Comparison of ENCODE assay signal across 11 cellular contexts in genomic region chr15:52234596-52235541, GRCh38. TPM values are rescaled to one million over a fixed set of nuclear protein-coding genes. Genes with fewer than 3 reads are reported as not detected.
A peak's percentile ranks its signal among the peaks of the same experiment; 100 is the strongest.
DNase-seq lines count a peak whose midpoint lies in the region; ATAC-seq, FAIRE-seq and TF ChIP-seq lines count a peak whose summit lies in the region.
"Had no signal": no experiment of that assay in that cellular context is flagged by ENCODE, and none has a peak within 500 bp of the region (broad histone marks: within the 10 kb centered on the region; RNA-seq: fewer than 3 reads in every experiment).

No MANE protein-coding gene starts in this region.

- POLR2A ChIA-PET in activated CD4-positive, alpha-beta T cell treated with anti-CD3 and anti-CD28 coated beads, Interleukin-2, amount 10 ng/mL, durations not matched to agents 7 days and 5 days (lab: Charles Lee): no interaction called here
- POLR2A ChIA-PET in naive thymus-derived CD8-positive, alpha-beta T cell (lab: Charles Lee): interaction anchor here (1.0 to 3.9 kb wide), 4 partner anchors 14 to 70 kb away, joined by 3 to 29 read pairs (median 11); no protein-coding TSS in a partner anchor

- H3K4me3 Mint-ChIP-seq in activated CD4-positive, alpha-beta T cell treated with anti-CD3 and anti-CD28 coated beads, Interleukin-2, amount 10 ng/mL, durations not matched to agents 7 days and 5 days: peak overlapping the region; percentile 25
- H3K4me3 Mint-ChIP-seq in naive thymus-derived CD8-positive, alpha-beta T cell: peak overlapping the region in 9 of 10 donors; percentile 48 to 87 (median 71)
- no peak overlapping the region for H3K4me3 Mint-ChIP-seq in Calu3 (ENCODE audit: low read depth, unreplicated experiment)

- DNase-seq in activated CD4-positive, alpha-beta T cell treated with anti-CD3 and anti-CD28 coated beads, Interleukin-2, amount 10 ng/mL, durations not matched to agents 7 days and 5 days: peak; percentile 50
- peak in 5 of 10 donors; percentile 10 to 44 (median 29) for DNase-seq in naive thymus-derived CD8-positive, alpha-beta T cell
- DNase-seq in frontal cortex (ENCODE audit: low spot score in 2 of 2) (no peak), Calu3 (no peak), G401 (ENCODE audit: low spot score) (no peak), stomach (no peak)
- DNase-seq: NCI-H748 treated with DMSO at 0.1 percent for 48 hours, tibial artery had no signal

- H3K4me1 Mint-ChIP-seq in activated CD4-positive, alpha-beta T cell treated with anti-CD3 and anti-CD28 coated beads, Interleukin-2, amount 10 ng/mL, durations not matched to agents 7 days and 5 days: peaks cover 41% of the 10 kb centered on the region
- H3K4me1 Mint-ChIP-seq in naive thymus-derived CD8-positive, alpha-beta T cell: peaks cover 16 to 58% (median 41%) of the 10 kb centered on the region in 4 donors
- H3K4me1 Mint-ChIP-seq in Calu3 (ENCODE audit: low read depth, unreplicated experiment): no peaks in the 10 kb centered on the region

- H3K36me3 Mint-ChIP-seq in activated CD4-positive, alpha-beta T cell treated with anti-CD3 and anti-CD28 coated beads, Interleukin-2, amount 10 ng/mL, durations not matched to agents 7 days and 5 days (ENCODE audit: low read depth): peaks cover 2% of the 10 kb centered on the region
- H3K36me3 Mint-ChIP-seq in naive thymus-derived CD8-positive, alpha-beta T cell: no peaks in the 10 kb centered on the region
- peaks cover 20% of the 10 kb centered on the region for H3K36me3 Mint-ChIP-seq in Calu3 (ENCODE audit: insufficient read depth, unreplicated experiment)

- no peaks in the 10 kb centered on the region for H3K9me3 ChIP-seq in stomach
- H3K9me3 ChIP-seq: tibial artery had no signal

- CTCF ChIA-PET in activated CD4-positive, alpha-beta T cell treated with anti-CD3 and anti-CD28 coated beads, Interleukin-2, amount 10 ng/mL, durations not matched to agents 7 days and 5 days (lab: Charles Lee): interaction anchor here (0.9 to 1.2 kb wide), 6 partner anchors 8 to 22 kb away, joined by 3 to 7 read pairs (median 3); no protein-coding TSS in a partner anchor
- CTCF ChIA-PET in Calu3 (lab: Charles Lee): no interaction called here

- H3K27me3 ChIP-seq in stomach: no peaks in the 10 kb centered on the region
- H3K27me3 ChIP-seq: tibial artery had no signal

- H3K27ac ChIP-seq in stomach: no peak overlapping the region
- H3K27ac ChIP-seq: tibial artery had no signal

- no peaks in the 10 kb centered on the region for H3K9me3 Mint-ChIP-seq in activated CD4-positive, alpha-beta T cell treated with anti-CD3 and anti-CD28 coated beads, Interleukin-2, amount 10 ng/mL, durations not matched to agents 7 days and 5 days
- H3K9me3 Mint-ChIP-seq in naive thymus-derived CD8-positive, alpha-beta T cell: no peaks in the 10 kb centered on the region
- no peaks in the 10 kb centered on the region for H3K9me3 Mint-ChIP-seq in Calu3 (ENCODE audit: low read depth, unreplicated experiment)

- H3K27ac Mint-ChIP-seq in activated CD4-positive, alpha-beta T cell treated with anti-CD3 and anti-CD28 coated beads, Interleukin-2, amount 10 ng/mL, durations not matched to agents 7 days and 5 days: peak overlapping the region; percentile 95
- peak overlapping the region; percentile 92 to 97 (median 96) for H3K27ac Mint-ChIP-seq in naive thymus-derived CD8-positive, alpha-beta T cell
- no peak overlapping the region for H3K27ac Mint-ChIP-seq in Calu3 (ENCODE audit: unreplicated experiment)

- peaks cover 0 to 4% (median 0%) of the 10 kb centered on the region in 4 donors for H3K4me1 ChIP-seq in stomach
- H3K4me1 ChIP-seq: tibial artery had no signal

- TF ChIP-seq CTCF in Calu3 (IDR thresholded peaks at IDR 0.05; ENCODE audit: unreplicated experiment) (no peak), stomach (IDR thresholded peaks at IDR 0.05) (no peak)

- no peak for FAIRE-seq in frontal cortex (lab: Jason Lieb, UNC)

- TF ChIP-seq EP300 in stomach (IDR thresholded peaks at IDR 0.05): no peak

- peak; percentile 48 for ATAC-seq in GM18511 (IDR thresholded peaks at IDR 0.05; ENCODE audit: unreplicated experiment)
- ATAC-seq in HG02623 (IDR thresholded peaks at IDR 0.05; ENCODE audit: unreplicated experiment): peak; percentile 40
- ATAC-seq in naive thymus-derived CD8-positive, alpha-beta T cell: peak; percentile 77 to 81
- ATAC-seq: sciatic nerve had no signal

- no peaks in the 10 kb centered on the region for H3K27me3 Mint-ChIP-seq in activated CD4-positive, alpha-beta T cell treated with anti-CD3 and anti-CD28 coated beads, Interleukin-2, amount 10 ng/mL, durations not matched to agents 7 days and 5 days
- H3K27me3 Mint-ChIP-seq in naive thymus-derived CD8-positive, alpha-beta T cell: no peaks in the 10 kb centered on the region
- H3K27me3 Mint-ChIP-seq in Calu3 (ENCODE audit: unreplicated experiment): no peaks in the 10 kb centered on the region

- peaks cover 0 to 72% (median 62%) of the 10 kb centered on the region in 4 donors for H3K36me3 ChIP-seq in stomach

- BruUV-seq in Calu3 (replicated peaks; lab: Mats Ljungman, UMichigan): no TSS peak

- WGBS in stomach, 5 donors: 63 to 72% (median 68%) methylated on average over 17 of the region's 17 CpGs

- no peak for TF ChIP-seq POLR2A in stomach (IDR thresholded peaks at IDR 0.05)

- intact Hi-C loops in Calu3 (cut with micrococcal nuclease; ENCODE audit: unreplicated experiment) (no loop called here), stomach (cut with DNase I; ENCODE audit: low total_unique reads) (no loop called here)

- no peak overlapping the region for H3K4me3 ChIP-seq in stomach
- H3K4me3 ChIP-seq: tibial artery had no signal

- in situ Hi-C loops in G401 (cut with HindIII; ENCODE audit: low sequenced_read_pairs): no loop called here

RNA-seq across cellular contexts. Expression of gene GNB5, which starts 43.7 kb away (rescaled TPM):
- total RNA-seq in activated CD4-positive, alpha-beta T cell treated with anti-CD3 and anti-CD28 coated beads, Interleukin-2, amount 10 ng/mL, durations not matched to agents 7 days and 5 days: 10 to 100 TPM; 28.5 to 34.2 TPM
- total RNA-seq in naive thymus-derived CD8-positive, alpha-beta T cell: 10 to 100 TPM; 45.2 to 48.5 TPM
- polyA plus RNA-seq in naive thymus-derived CD8-positive, alpha-beta T cell: 10 to 100 TPM; 32.4 to 41.7 (median 32.8) TPM
- total RNA-seq in frontal cortex (34.2 TPM), Calu3 (2022) (35.6 and 48.8 TPM in 2 replicates), stomach (100 to 1,000 TPM in 1 of 5 donors, 10 to 100 TPM in 2, 1 to 10 TPM in 2; 6.4 to 291 (median 14.0) TPM)
- total RNA-seq in G401 (2014; rRNA removed; shearing (Covaris generic)): 37.1 and 50.7 TPM in 2 replicates
- polyA plus RNA-seq in stomach: 10 to 100 TPM in 2 of 3 donors, 1 to 10 TPM in 1; 8.1 to 13.6 (median 11.8) TPM
